In genomic region chr11:1771273-1771672, GRCh38 we compare ENCODE assay signal across 17 cellular contexts. TPM values are rescaled to one million over a fixed set of nuclear protein-coding genes. Genes with fewer than 3 reads are reported as not detected.
DNase-seq lines count a peak whose midpoint lies in the region; ATAC-seq and TF ChIP-seq lines count a peak whose summit lies in the region.
"Had no signal": no experiment of that assay in that cellular context is flagged by ENCODE, and none has a peak within 500 bp of the region (broad histone marks: within the 10 kb centered on the region; RNA-seq: fewer than 3 reads in every experiment).

No MANE protein-coding gene starts in this region.

- H3K4me3 ChIP-seq in GM23248 (no peak overlapping the region), NB4 (ENCODE audit: low read depth, low read length) (peak overlapping the region; percentile 22), endodermal cell (ENCODE audit: low read length) (no peak overlapping the region)
- H3K4me3 ChIP-seq: BLaER1, body of pancreas, hepatocyte, thyroid gland had no signal

- H3K27ac ChIP-seq in GM23248 (peak overlapping the region; percentile 81), endodermal cell (ENCODE audit: low read depth, low read length) (no peak overlapping the region)
- H3K27ac ChIP-seq: BLaER1, hepatocyte, thyroid gland had no signal

- H3K36me3 Mint-ChIP-seq in endodermal cell (ENCODE audit: low read depth), result no peaks in the 10 kb centered on the region

- peaks cover 8% of the 10 kb centered on the region for H3F3A ChIP-seq in GM23248 (ENCODE audit: insufficient read depth)

- H3K9me3 Mint-ChIP-seq in endodermal cell, result peaks cover 2% of the 10 kb centered on the region
- H3K9me3 Mint-ChIP-seq: activated naive CD4-positive, alpha-beta T cell treated with anti-CD3 and anti-CD28 coated beads for 36 hours; T-helper 1 cell treated with Interleukin-12 subunit alpha and Interleukin-12 subunit beta and Interleukin-4 antibody, amounts not matched to agents 30 μg/mL and 1 μg/mL, for 36 hours had no signal

- no peaks in the 10 kb centered on the region for H3K79me2 ChIP-seq in GM23248 (ENCODE audit: insufficient read depth)
- H3K79me2 ChIP-seq: hepatocyte had no signal

- intact Hi-C loops in posterior vena cava (cut with DNase I), result no loop called here

- H3K4me3 Mint-ChIP-seq in endodermal cell, result no peak overlapping the region
- H3K4me3 Mint-ChIP-seq: activated naive CD4-positive, alpha-beta T cell treated with anti-CD3 and anti-CD28 coated beads for 36 hours; T-helper 1 cell treated with Interleukin-12 subunit alpha and Interleukin-12 subunit beta and Interleukin-4 antibody, amounts not matched to agents 30 μg/mL and 1 μg/mL, for 36 hours had no signal

- DNase-seq in GM23248 (no peak), NB4 (ENCODE audit: low read depth) (peak; percentile 71), endodermal cell (peak; percentile 37), posterior vena cava (ENCODE audit: low spot score) (peak; percentile 64)
- DNase-seq in stimulated activated CD4-positive, alpha-beta T cell treated with anti-CD3 and anti-CD28 coated beads, Interleukin-15, amount 100 ng/mL, for 24 hours, result no peak
- DNase-seq: NCI-H1105; NCI-H82; stimulated activated CD4-positive, alpha-beta T cell treated with anti-CD3 and anti-CD28 coated beads, Interleukin-4, amount 100 ng/mL, for 4 hours; thyroid gland had no signal

- no peaks in the 10 kb centered on the region for H4K20me1 ChIP-seq in GM23248 (ENCODE audit: insufficient read depth)
- H4K20me1 ChIP-seq: BLaER1 had no signal

- H3K27me3 ChIP-seq in GM23248 (replicated peaks; ENCODE audit: insufficient read depth), result no peaks in the 10 kb centered on the region
- no peaks in the 10 kb centered on the region for H3K27me3 ChIP-seq in endodermal cell (ENCODE audit: control insufficient read depth, insufficient read depth, low read length, poor library complexity, severe bottlenecking)
- H3K27me3 ChIP-seq: BLaER1, body of pancreas, hepatocyte, thyroid gland had no signal

- peaks cover 18% of the 10 kb centered on the region for H3K4me1 ChIP-seq in GM23248 (ENCODE audit: insufficient read depth)
- no peaks in the 10 kb centered on the region for H3K4me1 ChIP-seq in endodermal cell (ENCODE audit: control insufficient read depth, insufficient read depth, low read length)

- no peak for TF ChIP-seq POLR2A in NB4 (IDR thresholded peaks at IDR 0.05; ENCODE audit: extremely low read depth, insufficient read length)

- 0 out of 2 replicates have a peak overlapping the region, but pooled peaks have one; percentile 41 for H3K9ac ChIP-seq in GM23248
- H3K9ac ChIP-seq in endodermal cell (ENCODE audit: extremely low read depth, low read length, poor library complexity, severe bottlenecking), result no peak overlapping the region
- H3K9ac ChIP-seq: BLaER1 had no signal

- in situ Hi-C loops in GM23248 (cut with MboI), result no loop called here

- H3K27me3 Mint-ChIP-seq in endodermal cell (ENCODE audit: insufficient read depth), result peaks cover 26% of the 10 kb centered on the region

- H3K4me2 ChIP-seq in GM23248 (ENCODE audit: unreplicated experiment), result peak overlapping the region; percentile 76

- peak overlapping the region; percentile 47; the same call in 1 of the 2 replicates for H2AFZ ChIP-seq in GM23248
- H2AFZ ChIP-seq: hepatocyte had no signal

- H3K27ac Mint-ChIP-seq in endodermal cell, result no peak overlapping the region
- H3K27ac Mint-ChIP-seq: activated naive CD4-positive, alpha-beta T cell treated with anti-CD3 and anti-CD28 coated beads for 36 hours had no signal

- H3K4me1 Mint-ChIP-seq in endodermal cell, result peaks cover 3% of the 10 kb centered on the region

- WGBS in GM23248 (ENCODE audit: low coverage in 1 of 2, low lambda C conversion rate in 2 of 2, missing lambda C conversion rate in 2 of 2), 2 experiments, result 95 to 96% methylated on average over 18 of the region's 18 CpGs
- 90 to 95% methylated on average over 11 to 18 of the region's 18 CpGs for WGBS in endodermal cell (ENCODE audit: insufficient coverage in 1 of 2, insufficient read length in 1 of 2), 2 experiments

- H3K36me3 ChIP-seq in GM23248 (ENCODE audit: low read depth), result no peaks in the 10 kb centered on the region
- H3K36me3 ChIP-seq in endodermal cell (ENCODE audit: control insufficient read depth, insufficient read depth, low read length), result no peaks in the 10 kb centered on the region
- H3K36me3 ChIP-seq: BLaER1, thyroid gland had no signal

- H3K9me3 ChIP-seq in GM23248 (ENCODE audit: low read depth), result no peaks in the 10 kb centered on the region
- no peaks in the 10 kb centered on the region for H3K9me3 ChIP-seq in endodermal cell (ENCODE audit: control insufficient read depth, low read length)
- H3K9me3 ChIP-seq: body of pancreas, thyroid gland had no signal

- ATAC-seq in GM18868 (IDR thresholded peaks at IDR 0.05; ENCODE audit: unreplicated experiment), result no peak
- no peak for ATAC-seq in HG02610 (IDR thresholded peaks at IDR 0.05; ENCODE audit: unreplicated experiment)
- ATAC-seq: body of pancreas, left colon had no signal

- no peaks in the 10 kb centered on the region for H3K9me2 ChIP-seq in GM23248 (ENCODE audit: insufficient read depth)

- no peak for TF ChIP-seq CTCF in NB4 (IDR thresholded peaks at IDR 0.05; ENCODE audit: low read depth, low read length)
- TF ChIP-seq CTCF in endodermal cell (conservative IDR thresholded peaks at IDR 0.05), result no peak

RNA-seq across cellular contexts. Expression of gene CTSD, which starts 7.5 kb away (rescaled TPM):
- 305 and 338 TPM in 2 replicates for total RNA-seq in GM23248 (2014; rRNA removed; shearing (Covaris generic))
- 321 and 327 TPM in 2 replicates for polyA plus RNA-seq in GM23248 (2016; fragmentation: Nextera tagmentation; extraction: Ambion mirVana)
- total RNA-seq in endodermal cell, result 100 to 1,000 TPM; 185 to 208 TPM
- polyA plus RNA-seq in endodermal cell (2013, experiment 1 of 2), result 92.6 TPM
- polyA plus RNA-seq in endodermal cell (2013, experiment 2 of 2), result 86.0 TPM
- total RNA-seq in posterior vena cava, result 100 to 1,000 TPM; 351 to 519 TPM

RNA-seq across cellular contexts. Expression of gene IFITM10, which starts 20.9 kb away (rescaled TPM):
- 1.6 and 67.4 TPM in 2 replicates for total RNA-seq in GM23248 (2014; rRNA removed; shearing (Covaris generic))
- 0.41 and 0.53 TPM in 2 replicates for polyA plus RNA-seq in GM23248 (2016; fragmentation: Nextera tagmentation; extraction: Ambion mirVana)
- total RNA-seq in endodermal cell (1 to 10 TPM in 1 of 2 donors, under 1 TPM in 1; 0.75 to 1.0 TPM), posterior vena cava (1 to 10 TPM; 1.4 to 2.4 TPM)
- polyA plus RNA-seq in endodermal cell (2013, experiment 1 of 2), result 0.39 TPM
- 0.29 TPM for polyA plus RNA-seq in endodermal cell (2013, experiment 2 of 2)

Comparison
In these comparisons a context has a peak if more than half of its experiments do, and no peak if none do; other contexts are left out.
1. DNase-seq: peak in NB4 (single experiment), endodermal cell (single experiment) and posterior vena cava (single experiment); none in GM23248 (single experiment) and stimulated activated CD4-positive, alpha-beta T cell treated with anti-CD3 and anti-CD28 coated beads, Interleukin-15, amount 100 ng/mL, for 24 hours (single experiment).